In the genomic region with DNA sequence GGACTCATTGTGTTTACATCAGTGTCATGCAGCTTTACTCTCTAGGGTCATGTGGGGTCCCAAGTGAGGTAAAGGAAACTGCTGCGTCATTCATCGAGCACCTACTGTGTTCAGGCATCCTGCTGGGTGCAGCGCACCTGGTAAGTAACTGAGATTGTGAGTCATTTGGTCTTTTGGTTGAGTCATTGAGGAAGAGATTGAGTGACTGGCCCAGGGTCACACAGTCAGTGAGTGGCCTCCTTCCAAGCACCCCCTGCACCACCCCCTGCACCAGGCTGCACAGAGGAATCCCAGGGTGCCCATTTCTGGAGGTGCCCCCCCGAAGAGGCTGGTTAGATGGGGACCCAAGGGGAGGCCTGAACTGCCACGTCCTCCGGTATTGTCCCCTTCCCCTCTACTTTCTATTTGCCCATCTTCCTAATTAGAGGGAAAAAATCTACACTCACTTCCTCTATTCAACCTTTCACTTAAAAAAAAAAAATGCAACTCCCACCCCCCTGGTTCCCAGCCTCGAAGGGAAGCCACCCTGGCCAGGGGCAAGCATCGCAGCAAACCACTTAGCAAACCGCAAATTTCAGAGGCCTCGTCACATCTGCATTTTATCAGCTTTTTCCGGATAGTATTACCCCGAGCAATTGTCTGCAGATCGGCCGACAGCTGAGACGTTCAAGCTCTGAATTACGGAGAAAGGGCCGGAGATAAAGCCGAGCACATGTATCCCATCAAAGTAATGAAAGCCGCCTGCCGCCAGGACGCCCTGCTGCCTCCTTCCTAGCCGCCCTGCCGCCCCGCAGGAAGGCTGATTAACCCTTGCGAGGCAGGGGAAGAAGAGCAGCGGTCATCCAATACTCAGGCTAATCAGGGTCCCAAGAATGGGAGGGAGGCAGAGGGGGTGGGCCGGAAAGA, we compare ENCODE assay signal across 8 cellular contexts.
DNase-seq lines count a peak whose midpoint lies in the region; ATAC-seq and TF ChIP-seq lines count a peak whose summit lies in the region.

No MANE protein-coding gene starts in this region.

- ATAC-seq in GM21447 (IDR thresholded peaks at IDR 0.05; ENCODE audit: unreplicated experiment) (peak; percentile 86), HG03558 (IDR thresholded peaks at IDR 0.05; ENCODE audit: extremely low read depth, unreplicated experiment) (peak; percentile 90)
- ATAC-seq in activated naive CD4-positive, alpha-beta T cell treated with anti-CD3 and anti-CD28 coated beads, Interleukin-2, amount 50 U/mL, for 72 hours: peak; percentile 97 to 99

- H3K4me1 Mint-ChIP-seq in nephron progenitor cell: peaks cover 81% of the 10 kb centered on the region

- H3K36me3 Mint-ChIP-seq in activated naive CD4-positive, alpha-beta T cell treated with anti-CD3 and anti-CD28 coated beads, Interleukin-2, amount 50 U/mL, for 72 hours: peaks cover 4 to 16% of the 10 kb centered on the region in 2 donors
- H3K36me3 Mint-ChIP-seq in nephron progenitor cell (ENCODE audit: low read depth): peaks cover 19% of the 10 kb centered on the region

- peaks cover 4% of the 10 kb centered on the region in 2 donors for H3K9me3 Mint-ChIP-seq in activated naive CD4-positive, alpha-beta T cell treated with anti-CD3 and anti-CD28 coated beads, Interleukin-2, amount 50 U/mL, for 72 hours
- peaks cover 15% of the 10 kb centered on the region for H3K9me3 Mint-ChIP-seq in nephron progenitor cell

- H3K4me3 Mint-ChIP-seq in nephron progenitor cell: peak overlapping the region; percentile 63

- TF ChIP-seq CTCF in GM12864 (IDR thresholded peaks at IDR 0.05; ENCODE audit: low read depth, low read length, missing control alignments) (no peak), nephron progenitor cell (IDR thresholded peaks at IDR 0.05) (no peak), coronary artery (IDR thresholded peaks at IDR 0.05) (no peak)

- H3K27me3 Mint-ChIP-seq in nephron progenitor cell (ENCODE audit: low read depth, poor library complexity): peaks cover 13% of the 10 kb centered on the region

- H3K4me3 ChIP-seq in GM12864 (ENCODE audit: low read depth, low read length) (peak overlapping the region; percentile 5), coronary artery (no peak overlapping the region)

- H3K27ac ChIP-seq in coronary artery: no peak overlapping the region

- H3K27ac Mint-ChIP-seq in activated naive CD4-positive, alpha-beta T cell treated with anti-CD3 and anti-CD28 coated beads, Interleukin-2, amount 50 U/mL, for 72 hours: peak overlapping the region in 1 of 2 donors; percentile 61
- no peak overlapping the region for H3K27ac Mint-ChIP-seq in nephron progenitor cell

- peak; percentile 92 for DNase-seq in GM12864 (ENCODE audit: low read depth)
- peak; percentile 48 to 59 for DNase-seq in activated naive CD4-positive, alpha-beta T cell treated with anti-CD3 and anti-CD28 coated beads, Interleukin-2, amount 50 U/mL, for 72 hours (ENCODE audit: low spot score in 2 of 2)
- DNase-seq in nephron progenitor cell: no peak
- DNase-seq in coronary artery (ENCODE audit: low spot score): no peak
- no peak for DNase-seq in cerebellar cortex (ENCODE audit: low spot score)
- DNase-seq in NCI-H2107 (lab: John Stamatoyannopoulos, UW): no peak

Comparison
In these comparisons a context has a peak if more than half of its experiments do, and no peak if none do; other contexts are left out.
1. DNase-seq: peak in GM12864 (single experiment) and activated naive CD4-positive, alpha-beta T cell treated with anti-CD3 and anti-CD28 coated beads, Interleukin-2, amount 50 U/mL, for 72 hours (2 of 2); none in nephron progenitor cell (single experiment), coronary artery (single experiment), cerebellar cortex (single experiment) and NCI-H2107 (single experiment).
2. Peak in every context shown above with its lines, with median percentiles within 50 percentile points of each other: ATAC-seq.